ENCODE assay signal across 8 cellular contexts in genomic region chr9:97983524-97984187, GRCh38. TPM values are rescaled to one million over a fixed set of nuclear protein-coding genes. Genes with fewer than 3 reads are reported as not detected.
A peak's percentile ranks its signal among the peaks of the same experiment; 100 is the strongest.
DNase-seq lines count a peak whose midpoint lies in the region; ATAC-seq, FAIRE-seq and TF ChIP-seq lines count a peak whose summit lies in the region.

No MANE protein-coding gene starts in this region.

- WGBS in small intestine, 3 donors, result 1% methylated on average over 37 to 70 of the region's 70 CpGs

- H3K27me3 Mint-ChIP-seq in brain (no peaks in the 10 kb centered on the region), immature natural killer cell (ENCODE audit: low read depth in 3 of 3) (peaks cover 5 to 12% (median 11%) of the 10 kb centered on the region in 3 donors)

- peak overlapping the region in 4 of 5 experiments; percentile 23 to 80 (median 78) for H3K27ac Mint-ChIP-seq in brain
- peak overlapping the region in 4 of 6 donors; percentile 24 to 85 (median 76) for H3K27ac Mint-ChIP-seq in immature natural killer cell

- TF ChIP-seq CTCF in brain (conservative IDR thresholded peaks at IDR 0.05), result peak; percentile 43 to 61

- peaks cover 3 to 6% of the 10 kb centered on the region in 2 donors for H3K4me1 ChIP-seq in small intestine (ENCODE audit: control insufficient read depth in 2 of 2, insufficient read depth in 1 of 2, low read depth in 1 of 2, low read length in 1 of 2)

- no peaks in the 10 kb centered on the region for H3K36me3 Mint-ChIP-seq in brain
- H3K36me3 Mint-ChIP-seq in immature natural killer cell, result no peaks in the 10 kb centered on the region

- FAIRE-seq in small intestine (lab: Jason Lieb, UNC), result no peak

- peak overlapping the region; percentile 95 to 99 for H3K27ac ChIP-seq in small intestine (ENCODE audit: low read depth in 1 of 2, low read length in 1 of 2)

- no peaks in the 10 kb centered on the region for H3K27me3 ChIP-seq in small intestine (ENCODE audit: control insufficient read depth in 2 of 2, insufficient read depth in 2 of 2, low read length in 2 of 2)

- intact Hi-C loops in Right ventricle myocardium inferior (cut with DNase I) (loop anchor here (1.0 to 10.0 kb wide), 6 partner anchors 34 to 349 kb away; partner anchors contain the start of genes NCBP1, TBC1D2 and TSTD2), cardiac septum (cut with DNase I) (loop anchor here (2.0 to 5.0 kb wide), 4 partner anchors 39 to 74 kb away; partner anchors contain the start of genes NANS and TRMO)

- H3K4me1 Mint-ChIP-seq in brain (peaks cover 71% of the 10 kb centered on the region), immature natural killer cell (peaks cover 28 to 41% of the 10 kb centered on the region in 2 donors)

- H3K9me3 ChIP-seq in small intestine (ENCODE audit: control insufficient read depth, low read depth), result no peaks in the 10 kb centered on the region

- DNase-seq in Right ventricle myocardium inferior (ENCODE audit: missing footprints), result peak; percentile 76
- DNase-seq in cardiac septum (ENCODE audit: low spot score), result no peak
- peak; percentile 31 to 71 (median 57) for DNase-seq in T-helper 2 cell
- DNase-seq in immature natural killer cell, result peak in 2 of 3 donors; percentile 63
- DNase-seq in small intestine, result peak; percentile 65

- ATAC-seq in Right ventricle myocardium inferior, result peak; percentile 27
- ATAC-seq in HG03442 (IDR thresholded peaks at IDR 0.05; ENCODE audit: unreplicated experiment), result peak; percentile 7
- no peak for ATAC-seq in GM18870 (IDR thresholded peaks at IDR 0.05; ENCODE audit: unreplicated experiment)

- no peaks in the 10 kb centered on the region for H3K36me3 ChIP-seq in small intestine (ENCODE audit: control insufficient read depth in 2 of 2, insufficient read depth in 2 of 2, low read length in 2 of 2)

- H3K9me3 Mint-ChIP-seq in brain, result peaks cover 0 to 2% (median 0%) of the 10 kb centered on the region in 5 experiments
- H3K9me3 Mint-ChIP-seq in immature natural killer cell, result no peaks in the 10 kb centered on the region

- peak overlapping the region; percentile 76 to 83 (median 81) for H3K4me3 Mint-ChIP-seq in brain
- peak overlapping the region; percentile 75 to 86 (median 85) for H3K4me3 Mint-ChIP-seq in immature natural killer cell

- H3K4me3 ChIP-seq in small intestine (ENCODE audit: low read depth in 1 of 2, low read length in 2 of 2), result peak overlapping the region; percentile 95 to 97

RNA-seq across cellular contexts. Expression of gene ANP32B, which starts 0.5 kb away (rescaled TPM):
- total RNA-seq in Right ventricle myocardium inferior (54.5 TPM), cardiac septum (69.0 TPM)
- polyA plus RNA-seq in brain (ENCODE audit: insufficient read depth, low read depth, low replicate concordance) (234 TPM), immature natural killer cell (10 to 100 TPM; 33.9 to 53.7 (median 39.1) TPM), small intestine (100 to 1,000 TPM; 106 to 188 (median 176) TPM)

RNA-seq across cellular contexts. Expression of gene HEMGN, which starts 45.7 kb away (rescaled TPM):
- total RNA-seq in Right ventricle myocardium inferior (0.11 TPM), cardiac septum (0.48 TPM)
- polyA plus RNA-seq in brain (ENCODE audit: insufficient read depth, low read depth, low replicate concordance) (not detected), immature natural killer cell (1 to 10 TPM in 1 of 3 donors, under 1 TPM in 2; 0.77 to 1.8 (median 0.97) TPM), small intestine (under 1 TPM in 1 of 3 donors, not detected in 2; 0.03 TPM)
